In genomic region chr2:240131941-240132650, GRCh38 we compare ENCODE assay signal across 12 cellular contexts. TPM values are rescaled to one million over a fixed set of nuclear protein-coding genes. Genes with fewer than 3 reads are reported as not detected.
DNase-seq lines count a peak whose midpoint lies in the region; ATAC-seq and TF ChIP-seq lines count a peak whose summit lies in the region.
"Had no signal": no experiment of that assay in that cellular context is flagged by ENCODE, and none has a peak within 500 bp of the region (broad histone marks: within the 10 kb centered on the region; RNA-seq: fewer than 3 reads in every experiment).

No MANE protein-coding gene starts in this region.

- no peak overlapping the region for H3K4me3 ChIP-seq in brain microvascular endothelial cell (ENCODE audit: low read depth, low read length)
- H3K4me3 ChIP-seq: BLaER1 treated with 17β-estradiol and CSF1 and Interleukin-3, amounts not matched to agents 10 nM and 100 nM had no signal

- DNase-seq in brain microvascular endothelial cell, result no peak
- DNase-seq in HK-2 (ENCODE audit: unreplicated experiment), result no peak
- DNase-seq in left colon, result no peak
- no peak for DNase-seq in COR-L47 (lab: John Stamatoyannopoulos, UW)
- DNase-seq: NCI-H2081 had no signal

- H3K27me3 ChIP-seq in brain microvascular endothelial cell (replicated peaks) (no peaks in the 10 kb centered on the region), layer of hippocampus (ENCODE audit: control insufficient read depth, insufficient read depth, low read length) (no peaks in the 10 kb centered on the region)

- in situ Hi-C loops in brain microvascular endothelial cell (cut with HindIII; ENCODE audit: low pct_ligation_motif_present, low sequenced_read_pairs), result no loop called here

- H3K27ac ChIP-seq in 22Rv1 (no peak overlapping the region), brain microvascular endothelial cell (no peak overlapping the region), layer of hippocampus (ENCODE audit: low read depth, low read length) (peak overlapping the region; percentile 81)
- H3K27ac ChIP-seq: BLaER1 treated with 17β-estradiol and CSF1 and Interleukin-3, amounts not matched to agents 10 nM and 100 nM; epithelial cell of prostate had no signal

- peaks cover 50% of the 10 kb centered on the region for H3K36me3 ChIP-seq in brain microvascular endothelial cell (replicated peaks)

- intact Hi-C loops in left colon (cut with DNase I, micrococcal nuclease), result no loop called here

- ATAC-seq in left colon (no peak), GM19397 (IDR thresholded peaks at IDR 0.05; ENCODE audit: unreplicated experiment) (no peak)

- TF ChIP-seq CTCF in 22Rv1 (IDR thresholded peaks at IDR 0.05) (peak; percentile 22; the same call in 1 of the 2 replicates), GM12874 (IDR thresholded peaks at IDR 0.05; ENCODE audit: insufficient read depth, low read depth, low read length) (peak; percentile 21; the same call in 1 of the 2 replicates), brain microvascular endothelial cell (IDR thresholded peaks at IDR 0.05; ENCODE audit: low read depth, low read length, missing control alignments) (peak; percentile 45)

RNA-seq across cellular contexts. Expression of gene COPS9, which starts 4.0 kb away (rescaled TPM):
- total RNA-seq in left colon, result 100 to 1,000 TPM in 1 of 2 donors, 10 to 100 TPM in 1; 100.0 to 100 TPM

RNA-seq across cellular contexts. Expression of gene OTOS, which starts 8.4 kb away (rescaled TPM):
- not detected for total RNA-seq in left colon
- total RNA-seq: activated T-helper 1 cell treated with anti-CD3 and anti-CD28 coated beads, Interleukin-12 subunit alpha, Interleukin-12 subunit beta, Interleukin-2, Interleukin-4 antibody, amounts not matched to agents 30 ng/mL and 10 ng/mL and 1 ng/mL, durations not matched to agents 14 hours and 24 hours and 36 hours had no signal
